ENCODE assay signal across 8 cellular contexts in the genomic region with DNA sequence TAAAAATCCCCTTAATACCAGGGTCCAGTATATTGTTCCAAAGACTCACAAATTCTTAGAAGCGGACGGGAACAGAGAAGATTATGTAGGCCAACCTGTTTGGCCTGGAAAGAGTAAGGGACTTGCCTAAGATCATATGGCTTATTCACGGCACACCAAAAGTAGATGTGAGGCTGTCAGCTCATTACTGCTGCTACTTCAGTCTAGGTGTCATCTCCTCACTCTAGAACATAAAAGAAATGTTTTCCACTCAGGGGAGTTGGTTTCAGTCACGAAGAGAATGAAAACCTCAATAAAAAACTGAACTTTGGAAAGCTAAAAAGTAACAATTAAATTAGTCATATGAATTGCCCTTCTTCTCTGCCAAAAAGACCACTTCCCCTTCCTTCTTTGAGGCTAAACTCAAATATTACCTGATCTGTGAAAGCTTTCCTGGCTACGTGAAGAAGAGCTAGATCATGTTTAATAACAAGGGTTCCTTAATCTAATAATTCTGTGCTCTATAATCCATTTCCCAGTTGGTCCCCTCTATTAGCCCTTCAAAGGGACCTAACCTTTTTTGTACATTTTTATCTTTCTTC. TPM values are rescaled to one million over a fixed set of nuclear protein-coding genes. Genes with fewer than 3 reads are reported as not detected.
DNase-seq lines count a peak whose midpoint lies in the region; ATAC-seq and TF ChIP-seq lines count a peak whose summit lies in the region.

No MANE protein-coding gene starts in this region.

- CTCF ChIA-PET in CD4-positive, alpha-beta T cell (lab: Charles Lee), result interaction anchor here (0.9 to 1.4 kb wide), 2 partner anchors 11 to 13 kb away, joined by 3 read pairs; a partner anchor contains a TSS
- CTCF ChIA-PET in MCF 10A (lab: Yijun Ruan, JAX), result interaction anchor here (0.6 to 1.7 kb wide), 5 partner anchors 12 to 460 kb away, joined by 3 to 9 read pairs (median 3); a partner anchor contains a TSS

- H3K27ac Mint-ChIP-seq in CD4-positive, alpha-beta T cell, result peak overlapping the region; percentile 87
- peak overlapping the region; percentile 94 for H3K27ac Mint-ChIP-seq in MCF 10A (ENCODE audit: low read depth, unreplicated experiment)
- peak overlapping the region; percentile 88 for H3K27ac Mint-ChIP-seq in mesothelial cell of epicardium

- H3K79me2 ChIP-seq in KMS-11 (ENCODE audit: insufficient read depth, low read depth), result peaks cover 28% of the 10 kb centered on the region; the same call in 1 of the 2 replicates

- H3K9me3 Mint-ChIP-seq in CD4-positive, alpha-beta T cell, result no peaks in the 10 kb centered on the region
- H3K9me3 Mint-ChIP-seq in MCF 10A (ENCODE audit: unreplicated experiment) (no peaks in the 10 kb centered on the region), mesothelial cell of epicardium (no peaks in the 10 kb centered on the region)

- no TSS peak for BruUV-seq in MCF 10A (replicated peaks; lab: Mats Ljungman, UMichigan)

- H3K27me3 ChIP-seq in CD4-positive, alpha-beta T cell (ENCODE audit: control insufficient read depth, insufficient read depth, low read length), result no peaks in the 10 kb centered on the region
- H3K27me3 ChIP-seq in KMS-11 (ENCODE audit: insufficient read depth, low read depth), result no peaks in the 10 kb centered on the region

- peaks cover 28% of the 10 kb centered on the region for H3K4me1 ChIP-seq in KMS-11 (ENCODE audit: low read depth, poor library complexity, severe bottlenecking)

- peak overlapping the region; percentile 24; the same call in 1 of the 2 replicates for H3K4me2 ChIP-seq in KMS-11

- H3K9me3 ChIP-seq in CD4-positive, alpha-beta T cell (ENCODE audit: control insufficient read depth, low read length), result no peaks in the 10 kb centered on the region

- peaks cover 33% of the 10 kb centered on the region for H3K4me1 Mint-ChIP-seq in CD4-positive, alpha-beta T cell (ENCODE audit: low read depth)
- H3K4me1 Mint-ChIP-seq in MCF 10A (ENCODE audit: insufficient read depth, unreplicated experiment), result peaks cover 13% of the 10 kb centered on the region
- H3K4me1 Mint-ChIP-seq in mesothelial cell of epicardium, result peaks cover 13% of the 10 kb centered on the region

- no peaks in the 10 kb centered on the region for H3K36me3 Mint-ChIP-seq in CD4-positive, alpha-beta T cell (ENCODE audit: low read depth)
- peaks cover 6% of the 10 kb centered on the region for H3K36me3 Mint-ChIP-seq in MCF 10A (ENCODE audit: insufficient read depth, unreplicated experiment)
- H3K36me3 Mint-ChIP-seq in mesothelial cell of epicardium, result no peaks in the 10 kb centered on the region

- intact Hi-C loops in CD4-positive, alpha-beta T cell (cut with DNase I, micrococcal nuclease), result loop anchor here (1.0 to 5.0 kb wide), 2 partner anchors 11 to 590 kb away; a partner anchor contains a TSS
- intact Hi-C loops in MCF 10A (cut with micrococcal nuclease), result no loop called here

- H3K9ac ChIP-seq in KMS-11, result peak overlapping the region; percentile 25; the same call in 1 of the 2 replicates

- peak overlapping the region; percentile 18 for H3K27ac ChIP-seq in CD4-positive, alpha-beta T cell (ENCODE audit: low read depth, low read length)
- peak overlapping the region; percentile 22; the same call in 1 of the 2 replicates for H3K27ac ChIP-seq in KMS-11

- peak overlapping the region; percentile 93 for H3K4me3 Mint-ChIP-seq in CD4-positive, alpha-beta T cell
- H3K4me3 Mint-ChIP-seq in MCF 10A (ENCODE audit: unreplicated experiment), result peak overlapping the region; percentile 82
- peak overlapping the region; percentile 91 for H3K4me3 Mint-ChIP-seq in mesothelial cell of epicardium

- no peak for DNase-seq in CD4-positive, alpha-beta T cell
- no peak for DNase-seq in MCF 10A (ENCODE audit: unreplicated experiment)
- no peak for DNase-seq in mesothelial cell of epicardium (ENCODE audit: low spot score in 2 of 2, unreplicated experiment in 2 of 2)
- DNase-seq in stimulated activated naive CD4-positive, alpha-beta T cell treated with Interleukin-2 at 50 U/mL for 16 hours (lab: John Stamatoyannopoulos, UW), result no peak
- no peak for DNase-seq in activated CD4-positive, alpha-beta T cell treated with anti-CD3 and anti-CD28 coated beads, Interleukin-2, amount 50 U/mL, for 1 hour
- no peak for DNase-seq in HuH-7 (ENCODE audit: low spot score)

- H4K20me1 ChIP-seq in KMS-11 (ENCODE audit: insufficient read depth), result no peaks in the 10 kb centered on the region

- H3K36me3 ChIP-seq in KMS-11 (ENCODE audit: insufficient read depth), result no peaks in the 10 kb centered on the region

- TF ChIP-seq CTCF in CD4-positive, alpha-beta T cell (IDR thresholded peaks at IDR 0.05), result no peak
- TF ChIP-seq CTCF in KMS-11 (conservative IDR thresholded peaks at IDR 0.05; ENCODE audit: low read depth, low read length), result no peak
- no peak for TF ChIP-seq CTCF in MCF 10A (IDR thresholded peaks at IDR 0.05; ENCODE audit: unreplicated experiment)
- no peak for TF ChIP-seq CTCF in mesothelial cell of epicardium (IDR thresholded peaks at IDR 0.05; ENCODE audit: unreplicated experiment)

- peak; percentile 39 for ATAC-seq in CD4-positive, alpha-beta T cell (ENCODE audit: poor library complexity)
- ATAC-seq in GM19452 (IDR thresholded peaks at IDR 0.05; ENCODE audit: unreplicated experiment), result peak; percentile 16

- POLR2A ChIA-PET in CD4-positive, alpha-beta T cell (lab: Charles Lee), result interaction anchor here (1.0 to 2.8 kb wide), 6 partner anchors 11 to 279 kb away, joined by 3 to 16 read pairs (median 4); a partner anchor contains a TSS
- POLR2A ChIA-PET in MCF 10A (lab: Yijun Ruan, JAX), result interaction anchor here (0.8 to 2.6 kb wide), 5 partner anchors 9 to 277 kb away, joined by 3 to 9 read pairs (median 5); no protein-coding TSS in a partner anchor

- peaks cover 4% of the 10 kb centered on the region for H3K27me3 Mint-ChIP-seq in CD4-positive, alpha-beta T cell
- H3K27me3 Mint-ChIP-seq in MCF 10A (ENCODE audit: insufficient read depth, unreplicated experiment) (no peaks in the 10 kb centered on the region), mesothelial cell of epicardium (ENCODE audit: low read depth) (peaks cover 11% of the 10 kb centered on the region)

- H2AFZ ChIP-seq in KMS-11 (ENCODE audit: low read depth), result peak overlapping the region; percentile 22; the same call in 1 of the 2 replicates

- no peak overlapping the region for H3K4me3 ChIP-seq in KMS-11 (IDR thresholded peaks at IDR 0.05; ENCODE audit: insufficient read depth, low read depth, low read length)

RNA-seq across cellular contexts. Expression of a gene that starts 0.7 kb away (rescaled TPM):
- total RNA-seq in CD4-positive, alpha-beta T cell, result 10 to 100 TPM; 12.3 to 13.0 TPM
- 7.9 and 12.5 TPM in 2 replicates for total RNA-seq in MCF 10A (2022)
- total RNA-seq in mesothelial cell of epicardium, result 14.8 to 15.7 TPM (median 15.3 TPM) in 3 replicates

RNA-seq across cellular contexts. Expression of a gene that starts 13.2 kb away (rescaled TPM):
- not detected for total RNA-seq in CD4-positive, alpha-beta T cell
- total RNA-seq in MCF 10A (2022) (not detected in 2 replicates), mesothelial cell of epicardium (not detected in 3 replicates)
